Comparison of ENCODE assay signal across 16 cellular contexts in genomic region chr1:245687636-245688535, GRCh38.
DNase-seq lines count a peak whose midpoint lies in the region; ATAC-seq, FAIRE-seq and TF ChIP-seq lines count a peak whose summit lies in the region.
"Had no signal": no experiment of that assay in that cellular context is flagged by ENCODE, and none has a peak within 500 bp of the region (broad histone marks: within the 10 kb centered on the region; RNA-seq: fewer than 3 reads in every experiment).

No MANE protein-coding gene starts in this region.

- 37 to 40% methylated on average over 65 to 74 of the region's 74 CpGs for WGBS in aorta, 2 donors

- no peaks in the 10 kb centered on the region for H3K4me1 ChIP-seq in aorta (ENCODE audit: control insufficient read depth in 1 of 2, insufficient read depth in 2 of 2, low read length in 2 of 2)
- H3K4me1 ChIP-seq: ascending aorta had no signal

- ATAC-seq in aorta (ENCODE audit: low FRiP score) (no peak), GM18520 (IDR thresholded peaks at IDR 0.05; ENCODE audit: unreplicated experiment) (no peak), HG02852 (IDR thresholded peaks at IDR 0.05; ENCODE audit: unreplicated experiment) (no peak)
- ATAC-seq: activated CD4-positive, CD25-positive, alpha-beta regulatory T cell treated with anti-CD3 and anti-CD28 coated beads, Interleukin-2, amount 50 U/mL, for 24 hours; heart left ventricle had no signal

- intact Hi-C loops in aorta (cut with DNase I), result no loop called here

- H3K9me3 ChIP-seq in aorta (ENCODE audit: control insufficient read depth, low read length), result peaks cover 2% of the 10 kb centered on the region
- H3K9me3 ChIP-seq: heart left ventricle had no signal

- FAIRE-seq in D721Med (lab: Jason Lieb, UNC), result no peak
- FAIRE-seq: endometrium had no signal

- DNase-seq in AG08396 (ENCODE audit: low spot score), result peak; percentile 67
- peak; percentile 31 for DNase-seq in LHCN-M2 (ENCODE audit: low read depth)
- DNase-seq in ecto neural progenitor cell (ENCODE audit: low spot score), result peak; percentile 67
- DNase-seq in myocyte (ENCODE audit: low read depth), result peak; percentile 53
- DNase-seq in D721Med (ENCODE audit: insufficient read length, low spot score), result no peak
- DNase-seq in aorta, result no peak
- DNase-seq: activated T-cell treated with anti-CD3 and anti-CD28 coated beads, Interleukin-2, amount 50 U/mL, for 1 hour; heart left ventricle; NCI-H1092; NCI-H524 treated with DMSO at 0.1 percent for 48 hours had no signal

- H3K4me3 ChIP-seq in aorta (ENCODE audit: low read length in 2 of 2), result no peak overlapping the region
- H3K4me3 ChIP-seq: ascending aorta, heart left ventricle, lung had no signal

- TF ChIP-seq CTCF in D721Med (IDR thresholded peaks at IDR 0.05; ENCODE audit: insufficient read depth, missing control alignments), result no peak

- no peak overlapping the region for H3K27ac ChIP-seq in aorta (ENCODE audit: low read depth in 1 of 2, low read length in 2 of 2)
- H3K27ac ChIP-seq: ascending aorta, heart left ventricle had no signal

- H3K27me3 ChIP-seq in aorta (ENCODE audit: control insufficient read depth in 1 of 2, insufficient read depth in 2 of 2, low read length in 1 of 2), result no peaks in the 10 kb centered on the region
- H3K27me3 ChIP-seq: ascending aorta had no signal

- H3K36me3 ChIP-seq in aorta (ENCODE audit: control insufficient read depth in 1 of 2, insufficient read depth in 2 of 2, low read length in 1 of 2), result no peaks in the 10 kb centered on the region
- H3K36me3 ChIP-seq: ascending aorta, heart left ventricle had no signal

Comparison
In these comparisons a context has a peak if more than half of its experiments do, and no peak if none do; other contexts are left out.
1. DNase-seq: peak in AG08396 (single experiment), LHCN-M2 (single experiment), ecto neural progenitor cell (single experiment) and myocyte (single experiment); none in D721Med (single experiment) and aorta (0 of 2).